8 cellular contexts compared by ENCODE assay signal in the genomic region with DNA sequence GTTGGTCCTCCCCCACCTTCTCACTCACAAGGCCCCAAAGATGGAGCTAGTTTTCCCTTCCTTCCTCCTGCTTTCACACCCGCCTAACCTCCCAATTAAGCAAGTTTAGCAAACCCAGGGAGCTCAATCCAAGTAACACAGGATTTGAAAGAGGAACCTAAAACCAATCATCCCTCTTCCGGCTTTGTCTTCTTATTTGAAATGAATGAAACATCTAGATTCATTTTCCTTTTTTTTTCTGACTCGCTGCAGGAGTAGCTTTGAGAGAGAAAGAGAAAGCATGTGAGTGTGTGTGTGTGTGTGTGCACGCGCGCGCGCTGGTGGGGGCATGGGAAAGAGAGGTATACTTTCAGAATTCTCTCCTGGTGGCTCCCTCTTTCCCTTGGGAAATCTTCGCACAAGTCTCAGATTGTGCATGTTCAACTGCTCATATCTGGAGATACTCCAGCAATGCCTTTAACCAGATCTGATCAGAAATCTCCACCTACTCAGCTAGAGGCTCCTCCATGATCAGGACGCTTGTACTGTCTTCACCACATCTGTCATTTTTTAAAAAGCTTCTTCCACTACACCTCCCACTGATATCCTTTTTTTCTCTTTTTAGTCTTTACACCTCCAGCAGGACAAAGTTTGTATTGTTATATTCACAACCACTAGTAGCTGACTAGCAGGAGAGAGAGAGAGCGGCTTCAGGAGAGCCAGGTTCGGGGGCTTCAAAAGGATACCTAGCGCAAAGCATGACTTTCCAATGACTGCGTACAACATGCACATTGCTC. TPM values are rescaled to one million over a fixed set of nuclear protein-coding genes. Genes with fewer than 3 reads are reported as not detected.
A peak's percentile ranks its signal among the peaks of the same experiment; 100 is the strongest.
DNase-seq lines count a peak whose midpoint lies in the region; ATAC-seq and TF ChIP-seq lines count a peak whose summit lies in the region.

No MANE protein-coding gene starts in this region.

- H3K9me3 Mint-ChIP-seq in T-cell: no peaks in the 10 kb centered on the region

- peaks cover 11% of the 10 kb centered on the region for H3K4me1 ChIP-seq in rectal smooth muscle tissue (ENCODE audit: control insufficient read depth, insufficient read depth, low read length)

- H3K27ac Mint-ChIP-seq in T-cell: no peak overlapping the region

- no peak overlapping the region for H3K27ac ChIP-seq in HL-60 (replicated peaks)
- H3K27ac ChIP-seq in rectal smooth muscle tissue (ENCODE audit: low read depth, low read length): peak overlapping the region; percentile 86

- TF ChIP-seq CTCF in HL-60 (IDR thresholded peaks at IDR 0.05; ENCODE audit: insufficient read depth, low read length): no peak

- intact Hi-C loops in Right ventricle myocardium superior (cut with DNase I): loop anchor here (10.0 kb wide), 1 partner anchor 95 kb away; no protein-coding TSS in a partner anchor

- H3K4me3 ChIP-seq in HL-60 (replicated peaks; ENCODE audit: insufficient read depth, low read length) (peak overlapping the region; percentile 73), rectal smooth muscle tissue (ENCODE audit: low read length) (peak overlapping the region; percentile 67)

- CTCF ChIA-PET in T-cell (lab: Charles Lee): no interaction called here

- DNase-seq in Ammon's horn (ENCODE audit: low spot score): peak; percentile 63
- peak; percentile 57 to 59 for DNase-seq in HL-60 (ENCODE audit: low read depth in 1 of 2, low spot score in 1 of 2)
- DNase-seq in T-cell: no peak
- DNase-seq in Right ventricle myocardium superior: no peak
- DNase-seq in NCI-H128 (lab: John Stamatoyannopoulos, UW; ENCODE audit: unreplicated experiment): no peak
- DNase-seq in stimulated activated CD4-positive, alpha-beta T cell treated with anti-CD3 and anti-CD28 coated beads, Interleukin-2, amount 100 ng/mL, for 48 hours: no peak

- H3K27me3 ChIP-seq in HL-60 (ENCODE audit: insufficient read depth, poor library complexity, severe bottlenecking) (no peaks in the 10 kb centered on the region), rectal smooth muscle tissue (ENCODE audit: control insufficient read depth, insufficient read depth, low read length) (no peaks in the 10 kb centered on the region)

- H3K36me3 ChIP-seq in rectal smooth muscle tissue (ENCODE audit: control insufficient read depth, insufficient read depth, low read length): no peaks in the 10 kb centered on the region

- H3K36me3 Mint-ChIP-seq in T-cell: no peaks in the 10 kb centered on the region

- H3K4me1 Mint-ChIP-seq in T-cell: peaks cover 9 to 25% (median 15%) of the 10 kb centered on the region in 3 donors

- POLR2A ChIA-PET in T-cell (lab: Charles Lee): interaction anchor here in 1 of 2 donors (1.0 kb wide), 1 partner anchor 10 kb away, joined by 3 read pairs; no protein-coding TSS in a partner anchor

- H3K4me3 Mint-ChIP-seq in T-cell: peak overlapping the region; percentile 1 to 78 (median 29)

- H3K27me3 Mint-ChIP-seq in T-cell: peaks cover 36% of the 10 kb centered on the region in 2 donors

- ATAC-seq in T-cell (replicated peaks in 1 of 4) (no peak), Right ventricle myocardium superior (ENCODE audit: poor library complexity) (peak; percentile 11), HG02981 (IDR thresholded peaks at IDR 0.05; ENCODE audit: unreplicated experiment) (no peak)

- no peak overlapping the region for H3K9ac ChIP-seq in rectal smooth muscle tissue (ENCODE audit: low read length)

RNA-seq across cellular contexts. Expression of a gene that starts 1.6 kb away (rescaled TPM):
- total RNA-seq in T-cell: under 1 TPM; 0.09 to 0.35 (median 0.13) TPM
- total RNA-seq in Right ventricle myocardium superior: 958 TPM

Comparison
In these comparisons a context has a peak if more than half of its experiments do, and no peak if none do; other contexts are left out.
1. DNase-seq: peak in Ammon's horn (single experiment) and HL-60 (2 of 2); none in T-cell (0 of 34), Right ventricle myocardium superior (single experiment), NCI-H128 (single experiment) and stimulated activated CD4-positive, alpha-beta T cell treated with anti-CD3 and anti-CD28 coated beads, Interleukin-2, amount 100 ng/mL, for 48 hours (0 of 2).
2. RNA of a gene that starts 1.6 kb away (total RNA-seq): 958 TPM in Right ventricle myocardium superior (single experiment); 0.09 to 0.35 TPM in T-cell; every median in the first group is over 100 times any median in the second.